9 cellular contexts compared by ENCODE assay signal in the genomic region with DNA sequence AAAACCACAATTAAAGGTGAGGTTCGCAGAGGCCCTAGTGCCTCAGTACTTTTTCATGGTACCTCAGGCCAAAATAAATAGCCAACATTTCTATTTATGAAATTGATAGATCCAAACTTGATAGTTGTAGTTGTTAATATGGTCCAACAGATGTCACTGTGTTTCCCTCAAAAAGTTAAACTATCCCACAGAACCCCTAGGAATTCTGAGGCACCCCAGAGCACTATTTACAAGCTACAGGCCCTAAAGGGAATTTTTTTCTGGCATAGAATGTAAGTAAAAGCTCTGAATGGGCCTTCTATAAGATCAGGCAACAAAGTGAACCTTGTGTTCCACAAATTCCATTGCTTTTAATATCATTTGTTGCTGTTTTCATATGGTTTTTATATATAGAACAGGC. TPM values are rescaled to one million over a fixed set of nuclear protein-coding genes. Genes with fewer than 3 reads are reported as not detected.
DNase-seq lines count a peak whose midpoint lies in the region; ATAC-seq and TF ChIP-seq lines count a peak whose summit lies in the region.
"Had no signal": no experiment of that assay in that cellular context is flagged by ENCODE, and none has a peak within 500 bp of the region (broad histone marks: within the 10 kb centered on the region; RNA-seq: fewer than 3 reads in every experiment).

No MANE protein-coding gene starts in this region.

- intact Hi-C loops in heart right ventricle (cut with DNase I) = loop anchor here in 9 of 10 donors (2.0 to 10.0 kb wide), 12 partner anchors 41 to 581 kb away; no protein-coding TSS in a partner anchor
- intact Hi-C loops in Right ventricle myocardium superior (cut with DNase I) = loop anchor here (5.0 to 10.0 kb wide), 2 partner anchors 431 to 579 kb away; no protein-coding TSS in a partner anchor
- intact Hi-C loops in activated CD4-positive, alpha-beta T cell treated with anti-CD3 and anti-CD28 coated beads, Interleukin-2, amount 10 ng/mL, durations not matched to agents 24 days and 14 days (cut with micrococcal nuclease) = loop anchor here (5.0 to 10.0 kb wide), 2 partner anchors 201 to 434 kb away; no protein-coding TSS in a partner anchor

- no peaks in the 10 kb centered on the region for H3K36me3 Mint-ChIP-seq in activated CD4-positive, alpha-beta T cell treated with anti-CD3 and anti-CD28 coated beads, Interleukin-2, amount 10 ng/mL, durations not matched to agents 24 days and 14 days (ENCODE audit: low read depth)

- no peaks in the 10 kb centered on the region for H3K27me3 Mint-ChIP-seq in activated CD4-positive, alpha-beta T cell treated with anti-CD3 and anti-CD28 coated beads, Interleukin-2, amount 10 ng/mL, durations not matched to agents 24 days and 14 days

- no peak for TF ChIP-seq POLR2A in Peyer's patch (IDR thresholded peaks at IDR 0.05)

- H3K27ac ChIP-seq in heart right ventricle = no peak overlapping the region
- no peak overlapping the region for H3K27ac ChIP-seq in Peyer's patch

- no peak overlapping the region for H3K4me3 Mint-ChIP-seq in activated CD4-positive, alpha-beta T cell treated with anti-CD3 and anti-CD28 coated beads, Interleukin-2, amount 10 ng/mL, durations not matched to agents 24 days and 14 days

- H3K9me3 ChIP-seq in heart right ventricle (no peaks in the 10 kb centered on the region), Peyer's patch (no peaks in the 10 kb centered on the region)

- H3K4me3 ChIP-seq in heart right ventricle (no peak overlapping the region), Peyer's patch (no peak overlapping the region), fibroblast of pulmonary artery (replicated peaks; ENCODE audit: low read depth, low read length) (no peak overlapping the region)

- peaks cover 0 to 14% (median 0%) of the 10 kb centered on the region in 9 donors for H3K4me1 ChIP-seq in heart right ventricle
- H3K4me1 ChIP-seq in Peyer's patch = no peaks in the 10 kb centered on the region

- no peak overlapping the region for H3K27ac Mint-ChIP-seq in activated CD4-positive, alpha-beta T cell treated with anti-CD3 and anti-CD28 coated beads, Interleukin-2, amount 10 ng/mL, durations not matched to agents 24 days and 14 days

- DNase-seq in heart right ventricle = no peak
- DNase-seq in Right ventricle myocardium superior = no peak
- DNase-seq in Peyer's patch = no peak
- peak; percentile 51 for DNase-seq in fibroblast of pulmonary artery (ENCODE audit: low read depth)
- no peak for DNase-seq in NOMO-1 (lab: John Stamatoyannopoulos, UW; ENCODE audit: unreplicated experiment in 2 of 2)
- no peak for DNase-seq in activated CD4-positive, alpha-beta T cell treated with anti-CD3 and anti-CD28 coated beads, Interleukin-2, amount 10 ng/mL, durations not matched to agents 24 days and 14 days
- DNase-seq: anterior cingulate cortex had no signal

- H3K4me1 Mint-ChIP-seq in activated CD4-positive, alpha-beta T cell treated with anti-CD3 and anti-CD28 coated beads, Interleukin-2, amount 10 ng/mL, durations not matched to agents 24 days and 14 days = peaks cover 15% of the 10 kb centered on the region

- no peaks in the 10 kb centered on the region for H3K9me3 Mint-ChIP-seq in activated CD4-positive, alpha-beta T cell treated with anti-CD3 and anti-CD28 coated beads, Interleukin-2, amount 10 ng/mL, durations not matched to agents 24 days and 14 days

- ATAC-seq in heart right ventricle = no peak
- no peak for ATAC-seq in Right ventricle myocardium superior (ENCODE audit: poor library complexity)
- ATAC-seq in HG03342 (IDR thresholded peaks at IDR 0.05; ENCODE audit: unreplicated experiment) = no peak
- ATAC-seq in GM19023 (IDR thresholded peaks at IDR 0.05; ENCODE audit: unreplicated experiment) = no peak

- peak in 7 of 9 donors; percentile 20 to 49 (median 38) for TF ChIP-seq CTCF in heart right ventricle (IDR thresholded peaks at IDR 0.05)
- peak in 5 of 6 experiments; percentile 8 to 63 (median 52) for TF ChIP-seq CTCF in Peyer's patch (IDR thresholded peaks at IDR 0.05)
- peak; percentile 34 for TF ChIP-seq CTCF in fibroblast of pulmonary artery (IDR thresholded peaks at IDR 0.05; ENCODE audit: low read length, missing control alignments)

- H3K27me3 ChIP-seq in heart right ventricle (no peaks in the 10 kb centered on the region), Peyer's patch (no peaks in the 10 kb centered on the region)

- WGBS in heart right ventricle, 2 donors = 77 to 88% methylated on average over 1 of the region's 1 CpG

- H3K36me3 ChIP-seq in heart right ventricle = no peaks in the 10 kb centered on the region
- no peaks in the 10 kb centered on the region for H3K36me3 ChIP-seq in Peyer's patch

RNA-seq across cellular contexts. Expression of gene ARL4A, which starts 3.8 kb away (rescaled TPM):
- 10 to 100 TPM in 8 of 10 donors, 1 to 10 TPM in 2; 6.9 to 21.4 (median 12.9) TPM for total RNA-seq in heart right ventricle
- polyA plus RNA-seq in heart right ventricle = 10 to 100 TPM; 11.5 to 19.9 TPM
- total RNA-seq in Right ventricle myocardium superior = 10.9 TPM
- 100 to 1,000 TPM in 2 of 4 donors, 10 to 100 TPM in 2; 35.5 to 112 (median 85.6) TPM for total RNA-seq in Peyer's patch
- 8.9 and 11.0 TPM in 2 replicates for total RNA-seq in activated CD4-positive, alpha-beta T cell treated with anti-CD3 and anti-CD28 coated beads, Interleukin-2, amount 10 ng/mL, durations not matched to agents 24 days and 14 days
